17 cellular contexts compared by ENCODE assay signal in genomic region chr7:149561072-149561471, GRCh38.
DNase-seq lines count a peak whose midpoint lies in the region; ATAC-seq and TF ChIP-seq lines count a peak whose summit lies in the region.
"Had no signal": no experiment of that assay in that cellular context is flagged by ENCODE, and none has a peak within 500 bp of the region (broad histone marks: within the 10 kb centered on the region; RNA-seq: fewer than 3 reads in every experiment).

No MANE protein-coding gene starts in this region.

- H3K36me3 ChIP-seq in ovary (no peaks in the 10 kb centered on the region), A673 (ENCODE audit: insufficient read depth, low read length, poor library complexity, severe bottlenecking) (no peaks in the 10 kb centered on the region)

- no peak for TF ChIP-seq CTCF in type B pancreatic cell (conservative IDR thresholded peaks at IDR 0.05)
- no peak for TF ChIP-seq CTCF in ovary (IDR thresholded peaks at IDR 0.05)
- TF ChIP-seq CTCF in A673 (conservative IDR thresholded peaks at IDR 0.05; ENCODE audit: low read depth, low read length), result no peak

- POLR2A ChIA-PET in A673 (lab: Charles Lee; ENCODE audit: low non-redundant PET), result no interaction called here

- H3K27ac Mint-ChIP-seq in activated naive CD4-positive, alpha-beta T cell treated with anti-CD3 and anti-CD28 coated beads, Interleukin-2, amount 50 U/mL, for 24 hours, result peak overlapping the region; percentile 42
- H3K27ac Mint-ChIP-seq in activated naive CD4-positive, alpha-beta T cell treated with anti-CD3 and anti-CD28 coated beads, Interleukin-2, amount 10 ng/mL, durations not matched to agents 7 days and 5 days, result no peak overlapping the region
- H3K27ac Mint-ChIP-seq in T-helper 17 cell, result peak overlapping the region; percentile 75
- peak overlapping the region; percentile 5 for H3K27ac Mint-ChIP-seq in type B pancreatic cell
- H3K27ac Mint-ChIP-seq in stimulated activated memory B cell treated with anti-CD40 and anti-IgM and Interleukin-4, amounts not matched to agents 10 μg/mL and 1 μg/mL and 100 μg/mL, for 72 hours, result no peak overlapping the region

- no peak for TF ChIP-seq POLR2A in ovary (IDR thresholded peaks at IDR 0.05)

- H3K9me3 Mint-ChIP-seq in activated naive CD4-positive, alpha-beta T cell treated with anti-CD3 and anti-CD28 coated beads, Interleukin-2, amount 50 U/mL, for 24 hours, result peaks cover 4% of the 10 kb centered on the region
- no peaks in the 10 kb centered on the region for H3K9me3 Mint-ChIP-seq in activated naive CD4-positive, alpha-beta T cell treated with anti-CD3 and anti-CD28 coated beads, Interleukin-2, amount 10 ng/mL, durations not matched to agents 7 days and 5 days
- H3K9me3 Mint-ChIP-seq in type B pancreatic cell, result peaks cover 4% of the 10 kb centered on the region
- H3K9me3 Mint-ChIP-seq in stimulated activated memory B cell treated with anti-CD40 and anti-IgM and Interleukin-4, amounts not matched to agents 10 μg/mL and 1 μg/mL and 100 μg/mL, for 72 hours, result peaks cover 4% of the 10 kb centered on the region

- H3K9me3 ChIP-seq in T-helper 17 cell (ENCODE audit: control insufficient read depth, low read length, poor library complexity, severe bottlenecking), result no peaks in the 10 kb centered on the region
- H3K9me3 ChIP-seq in ovary, result no peaks in the 10 kb centered on the region
- no peaks in the 10 kb centered on the region for H3K9me3 ChIP-seq in A673 (ENCODE audit: low read depth, low read length, poor library complexity, severe bottlenecking)

- CTCF ChIA-PET in activated naive CD4-positive, alpha-beta T cell treated with anti-CD3 and anti-CD28 coated beads, Interleukin-2, amount 10 ng/mL, durations not matched to agents 7 days and 5 days (lab: Charles Lee), result no interaction called here
- CTCF ChIA-PET in A673 (lab: Charles Lee), result interaction anchor here (0.6 kb wide), 1 partner anchor 537 kb away, joined by 6 read pairs; no protein-coding TSS in a partner anchor

- no peak for ATAC-seq in T-helper 17 cell
- no peak for ATAC-seq in stimulated activated memory B cell treated with anti-CD40 and anti-IgM and Interleukin-4, amounts not matched to agents 10 μg/mL and 1 μg/mL and 100 μg/mL, for 72 hours

- intact Hi-C loops in ovary (cut with DNase I) (no loop called here), A673 (cut with micrococcal nuclease; ENCODE audit: unreplicated experiment) (no loop called here)

- H3K27ac ChIP-seq in ovary, result no peak overlapping the region
- no peak overlapping the region for H3K27ac ChIP-seq in A673 (ENCODE audit: low read depth, low read length, poor library complexity, severe bottlenecking)

- no peak overlapping the region for H3K4me3 Mint-ChIP-seq in activated naive CD4-positive, alpha-beta T cell treated with anti-CD3 and anti-CD28 coated beads, Interleukin-2, amount 50 U/mL, for 24 hours
- no peak overlapping the region for H3K4me3 Mint-ChIP-seq in activated naive CD4-positive, alpha-beta T cell treated with anti-CD3 and anti-CD28 coated beads, Interleukin-2, amount 10 ng/mL, durations not matched to agents 7 days and 5 days
- H3K4me3 Mint-ChIP-seq in T-helper 17 cell (no peak overlapping the region), type B pancreatic cell (no peak overlapping the region)
- no peak overlapping the region for H3K4me3 Mint-ChIP-seq in stimulated activated memory B cell treated with anti-CD40 and anti-IgM and Interleukin-4, amounts not matched to agents 10 μg/mL and 1 μg/mL and 100 μg/mL, for 72 hours

- 67 to 79% (median 79%) methylated on average over 3 of the region's 3 CpGs for WGBS in ovary, 3 donors

- BruUV-seq in A673 (replicated peaks; lab: Mats Ljungman, UMichigan), result no TSS peak

- TF ChIP-seq EP300 in ovary (IDR thresholded peaks at IDR 0.05), result no peak

- H3K36me3 Mint-ChIP-seq in activated naive CD4-positive, alpha-beta T cell treated with anti-CD3 and anti-CD28 coated beads, Interleukin-2, amount 50 U/mL, for 24 hours, result peaks cover 29% of the 10 kb centered on the region
- peaks cover 53% of the 10 kb centered on the region for H3K36me3 Mint-ChIP-seq in activated naive CD4-positive, alpha-beta T cell treated with anti-CD3 and anti-CD28 coated beads, Interleukin-2, amount 10 ng/mL, durations not matched to agents 7 days and 5 days
- H3K36me3 Mint-ChIP-seq in T-helper 17 cell (ENCODE audit: low read depth) (peaks cover 18% of the 10 kb centered on the region), type B pancreatic cell (peaks cover 57% of the 10 kb centered on the region)
- H3K36me3 Mint-ChIP-seq in stimulated activated memory B cell treated with anti-CD40 and anti-IgM and Interleukin-4, amounts not matched to agents 10 μg/mL and 1 μg/mL and 100 μg/mL, for 72 hours, result peaks cover 81% of the 10 kb centered on the region

- no peaks in the 10 kb centered on the region for H3K4me1 ChIP-seq in ovary (ENCODE audit: insufficient read depth)
- no peaks in the 10 kb centered on the region for H3K4me1 ChIP-seq in A673 (ENCODE audit: insufficient read depth, low read length, poor library complexity, severe bottlenecking)

- H3K27me3 Mint-ChIP-seq in activated naive CD4-positive, alpha-beta T cell treated with anti-CD3 and anti-CD28 coated beads, Interleukin-2, amount 50 U/mL, for 24 hours, result no peaks in the 10 kb centered on the region
- H3K27me3 Mint-ChIP-seq in activated naive CD4-positive, alpha-beta T cell treated with anti-CD3 and anti-CD28 coated beads, Interleukin-2, amount 10 ng/mL, durations not matched to agents 7 days and 5 days, result no peaks in the 10 kb centered on the region
- H3K27me3 Mint-ChIP-seq in T-helper 17 cell (no peaks in the 10 kb centered on the region), type B pancreatic cell (no peaks in the 10 kb centered on the region)
- no peaks in the 10 kb centered on the region for H3K27me3 Mint-ChIP-seq in stimulated activated memory B cell treated with anti-CD40 and anti-IgM and Interleukin-4, amounts not matched to agents 10 μg/mL and 1 μg/mL and 100 μg/mL, for 72 hours

- DNase-seq in activated naive CD4-positive, alpha-beta T cell treated with anti-CD3 and anti-CD28 coated beads, Interleukin-2, amount 10 ng/mL, durations not matched to agents 7 days and 5 days, result no peak
- DNase-seq in T-helper 17 cell, result no peak
- peak; percentile 9 for DNase-seq in hepatic stellate cell (ENCODE audit: low spot score)
- DNase-seq in type B pancreatic cell (ENCODE audit: extremely low spot score, unreplicated experiment), result no peak
- no peak for DNase-seq in ovary
- no peak for DNase-seq in A673 (ENCODE audit: low spot score)
- DNase-seq: AML-193, DND-41, GF-D8, KG1, NCI-H1048, NCI-H2107, NCI-H226, NCI-H526 treated with DMSO at 0.1 percent for 48 hours, SIG-M5 had no signal

- H3K27me3 ChIP-seq in ovary, result no peaks in the 10 kb centered on the region
- no peaks in the 10 kb centered on the region for H3K27me3 ChIP-seq in A673 (replicated peaks; ENCODE audit: insufficient read depth, low read depth, low read length, poor library complexity)

- H3K4me1 Mint-ChIP-seq in activated naive CD4-positive, alpha-beta T cell treated with anti-CD3 and anti-CD28 coated beads, Interleukin-2, amount 50 U/mL, for 24 hours, result peaks cover 30% of the 10 kb centered on the region
- peaks cover 3% of the 10 kb centered on the region for H3K4me1 Mint-ChIP-seq in activated naive CD4-positive, alpha-beta T cell treated with anti-CD3 and anti-CD28 coated beads, Interleukin-2, amount 10 ng/mL, durations not matched to agents 7 days and 5 days
- H3K4me1 Mint-ChIP-seq in T-helper 17 cell, result peaks cover 15% of the 10 kb centered on the region
- no peaks in the 10 kb centered on the region for H3K4me1 Mint-ChIP-seq in type B pancreatic cell (ENCODE audit: unreplicated experiment)
- peaks cover 15% of the 10 kb centered on the region for H3K4me1 Mint-ChIP-seq in stimulated activated memory B cell treated with anti-CD40 and anti-IgM and Interleukin-4, amounts not matched to agents 10 μg/mL and 1 μg/mL and 100 μg/mL, for 72 hours

- no peak overlapping the region for H3K4me3 ChIP-seq in ovary
- no peak overlapping the region for H3K4me3 ChIP-seq in A673 (ENCODE audit: low read depth, low read length, poor library complexity, severe bottlenecking)

Comparison
In these comparisons a context has a peak if more than half of its experiments do, and no peak if none do; other contexts are left out.
1. H3K27ac Mint-ChIP-seq: peak in activated naive CD4-positive, alpha-beta T cell treated with anti-CD3 and anti-CD28 coated beads, Interleukin-2, amount 50 U/mL, for 24 hours (single experiment), T-helper 17 cell (single experiment) and type B pancreatic cell (single experiment); none in activated naive CD4-positive, alpha-beta T cell treated with anti-CD3 and anti-CD28 coated beads, Interleukin-2, amount 10 ng/mL, durations not matched to agents 7 days and 5 days (single experiment) and stimulated activated memory B cell treated with anti-CD40 and anti-IgM and Interleukin-4, amounts not matched to agents 10 μg/mL and 1 μg/mL and 100 μg/mL, for 72 hours (single experiment).